In genomic region chr1:58816072-58816746, GRCh38 we compare ENCODE assay signal across 8 cellular contexts. TPM values are rescaled to one million over a fixed set of nuclear protein-coding genes. Genes with fewer than 3 reads are reported as not detected.
DNase-seq lines count a peak whose midpoint lies in the region; ATAC-seq and TF ChIP-seq lines count a peak whose summit lies in the region.

No MANE protein-coding gene starts in this region.

- TF ChIP-seq POLR2A in GM18505 (IDR thresholded peaks at IDR 0.05; ENCODE audit: borderline replicate concordance, extremely low read depth, insufficient read depth, insufficient read length) (peak; percentile 68), vagina (IDR thresholded peaks at IDR 0.05) (no peak)

- no peak for TF ChIP-seq CTCF in ascending aorta (IDR thresholded peaks at IDR 0.05)
- no peak for TF ChIP-seq CTCF in vagina (IDR thresholded peaks at IDR 0.05)

- no peaks in the 10 kb centered on the region for H3K9me3 ChIP-seq in ascending aorta
- H3K9me3 ChIP-seq in vagina = no peaks in the 10 kb centered on the region

- intact Hi-C loops in ascending aorta (cut with DNase I) (loop anchor here (1.0 to 2.0 kb wide), 3 partner anchors 33 to 883 kb away; no protein-coding TSS in a partner anchor), vagina (cut with DNase I) (loop anchor here (2.0 to 10.0 kb wide), 2 partner anchors 69 to 91 kb away; no protein-coding TSS in a partner anchor)

- peaks cover 5 to 25% of the 10 kb centered on the region in 2 donors for H3K4me1 ChIP-seq in ascending aorta
- H3K4me1 ChIP-seq in vagina = peaks cover 54% of the 10 kb centered on the region

- peak overlapping the region; percentile 64 to 83 for H3K4me3 ChIP-seq in ascending aorta
- peak overlapping the region; percentile 57 to 68 for H3K4me3 ChIP-seq in vagina

- H3K27me3 ChIP-seq in ascending aorta (no peaks in the 10 kb centered on the region), vagina (no peaks in the 10 kb centered on the region)

- DNase-seq in NCI-H1436 treated with DMSO at 0.1 percent for 48 hours (lab: John Stamatoyannopoulos, UW) (peak; percentile 25), T-helper 22 cell (ENCODE audit: low read depth) (peak; percentile 67), ascending aorta (ENCODE audit: low spot score in 2 of 2) (peak; percentile 47 to 94), hepatic stellate cell (ENCODE audit: low spot score) (peak; percentile 88), renal cortical epithelial cell (ENCODE audit: low read depth) (peak; percentile 72), vagina (ENCODE audit: extremely low spot score in 2 of 2) (no peak)

- H3K27ac ChIP-seq in ascending aorta = peak overlapping the region; percentile 86 to 97
- H3K27ac ChIP-seq in vagina = peak overlapping the region; percentile 88

- no peaks in the 10 kb centered on the region for H3K36me3 ChIP-seq in ascending aorta
- H3K36me3 ChIP-seq in vagina = no peaks in the 10 kb centered on the region

- ATAC-seq in GM18505 (IDR thresholded peaks at IDR 0.05; ENCODE audit: unreplicated experiment) = peak; percentile 87
- peak; percentile 75 for ATAC-seq in HG02840 (IDR thresholded peaks at IDR 0.05; ENCODE audit: low FRiP score, unreplicated experiment)

RNA-seq across cellular contexts. Expression of gene JUN, which starts 32.4 kb away (rescaled TPM):
- 1,004 TPM for total RNA-seq in ascending aorta
- total RNA-seq in renal cortical epithelial cell = 104 and 154 TPM in 2 replicates
- 275 TPM for total RNA-seq in vagina

Comparison
In these comparisons a context has a peak if more than half of its experiments do, and no peak if none do; other contexts are left out.
1. DNase-seq: peak in NCI-H1436 treated with DMSO at 0.1 percent for 48 hours (single experiment), T-helper 22 cell (single experiment), ascending aorta (2 of 2), hepatic stellate cell (single experiment) and renal cortical epithelial cell (single experiment); none in vagina (0 of 2).